Comparison of ENCODE assay signal across 11 cellular contexts in the genomic region with DNA sequence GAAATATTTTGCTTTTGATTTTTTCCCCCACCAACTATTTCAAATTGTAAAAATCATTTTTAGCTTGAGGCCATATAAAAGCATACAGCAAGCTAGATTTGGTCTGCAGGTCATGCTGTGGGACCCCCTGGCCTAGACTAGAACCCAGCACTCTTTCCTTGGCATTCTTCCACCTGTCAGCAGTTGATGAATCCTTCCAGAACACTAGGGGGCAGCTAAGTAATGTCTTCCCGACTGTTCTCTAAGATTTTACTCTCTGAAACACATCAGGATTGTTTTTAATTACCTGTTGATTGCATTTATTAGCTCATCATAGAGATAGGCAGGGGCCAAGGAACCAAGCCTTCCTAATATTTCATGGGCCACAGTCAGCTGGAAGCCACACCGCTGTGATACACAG.
DNase-seq lines count a peak whose midpoint lies in the region; ATAC-seq, FAIRE-seq and TF ChIP-seq lines count a peak whose summit lies in the region.
"Had no signal": no experiment of that assay in that cellular context is flagged by ENCODE, and none has a peak within 500 bp of the region (broad histone marks: within the 10 kb centered on the region; RNA-seq: fewer than 3 reads in every experiment).

No MANE protein-coding gene starts in this region.

- ATAC-seq in lower lobe of right lung (no peak), HG03521 (IDR thresholded peaks at IDR 0.05; ENCODE audit: unreplicated experiment) (no peak), GM18873 (IDR thresholded peaks at IDR 0.05; ENCODE audit: low FRiP score, unreplicated experiment) (no peak)
- ATAC-seq: activated CD8-positive, alpha-beta memory T cell treated with anti-CD3 and anti-CD28 coated beads, Interleukin-2, amount 10 ng/mL, durations not matched to agents 7 days and 5 days had no signal

- H3K9me3 ChIP-seq in adipocyte (ENCODE audit: control insufficient read depth, low read length) (peaks cover 7% of the 10 kb centered on the region), lower lobe of right lung (no peaks in the 10 kb centered on the region)
- H3K9me3 ChIP-seq: ovary had no signal

- TF ChIP-seq CTCF in D721Med (IDR thresholded peaks at IDR 0.05; ENCODE audit: insufficient read depth, missing control alignments) = peak; percentile 31
- TF ChIP-seq CTCF in lower lobe of right lung (IDR thresholded peaks at IDR 0.05) = peak; percentile 21

- H3K4me1 ChIP-seq in adipocyte (ENCODE audit: control insufficient read depth, insufficient read depth, low read length) = no peaks in the 10 kb centered on the region
- peaks cover 12% of the 10 kb centered on the region for H3K4me1 ChIP-seq in lower lobe of right lung

- H3K36me3 ChIP-seq in adipocyte (ENCODE audit: control insufficient read depth, insufficient read depth, low read length, severe bottlenecking) = no peaks in the 10 kb centered on the region
- H3K36me3 ChIP-seq in lower lobe of right lung = peaks cover 6% of the 10 kb centered on the region
- H3K36me3 ChIP-seq: ovary had no signal

- POLR2A ChIA-PET in HEK293T (lab: Yijun Ruan, JAX) = no interaction called here

- no peak for FAIRE-seq in D721Med (lab: Jason Lieb, UNC)

- no peak overlapping the region for H3K9ac ChIP-seq in adipocyte (ENCODE audit: low read length)

- no peak overlapping the region for H3K27ac ChIP-seq in lower lobe of right lung
- H3K27ac ChIP-seq: ovary had no signal

- intact Hi-C loops in lower lobe of right lung (cut with DNase I) = no loop called here
- intact Hi-C loops in head of caudate nucleus (cut with DNase I) = no loop called here

- DNase-seq in D721Med (ENCODE audit: insufficient read length, low spot score) (no peak), HEK293T (ENCODE audit: extremely low spot score) (peak; percentile 24), adipocyte (ENCODE audit: low read depth) (peak; percentile 47), lower lobe of right lung (no peak), head of caudate nucleus (no peak), NCI-H748 treated with DMSO at 0.1 percent for 48 hours (lab: John Stamatoyannopoulos, UW) (no peak)
- DNase-seq: activated CD8-positive, alpha-beta memory T cell treated with anti-CD3 and anti-CD28 coated beads, Interleukin-2, amount 10 ng/mL, durations not matched to agents 7 days and 5 days; ovary; SHP77 treated with DMSO at 0.1 percent for 48 hours had no signal

- no peak overlapping the region for H3K4me3 ChIP-seq in adipocyte (ENCODE audit: low read length)
- no peak overlapping the region for H3K4me3 ChIP-seq in lower lobe of right lung
- H3K4me3 ChIP-seq: ovary had no signal

- CTCF ChIA-PET in HEK293T (lab: Yijun Ruan, JAX) = interaction anchor here (0.5 to 1.3 kb wide), 4 partner anchors 9 to 145 kb away, joined by 3 to 5 read pairs (median 4); no protein-coding TSS in a partner anchor

- H3K27me3 ChIP-seq in adipocyte (replicated peaks; ENCODE audit: control insufficient read depth, insufficient read depth, low read length) (peaks cover 28% of the 10 kb centered on the region), lower lobe of right lung (ENCODE audit: low read depth) (peaks cover 4% of the 10 kb centered on the region)
- H3K27me3 ChIP-seq: ovary had no signal

TF ChIP-seq in HEK293T, 16 proteins besides CTCF, POLR2A, EP300 and RAD21:
- TF ChIP-seq CTBP1 (IDR thresholded peaks at IDR 0.05; ENCODE audit: borderline replicate concordance) = no peak
- no peak for TF ChIP-seq FOXK2 (IDR thresholded peaks at IDR 0.05)
- TF ChIP-seq, protein P1, sequence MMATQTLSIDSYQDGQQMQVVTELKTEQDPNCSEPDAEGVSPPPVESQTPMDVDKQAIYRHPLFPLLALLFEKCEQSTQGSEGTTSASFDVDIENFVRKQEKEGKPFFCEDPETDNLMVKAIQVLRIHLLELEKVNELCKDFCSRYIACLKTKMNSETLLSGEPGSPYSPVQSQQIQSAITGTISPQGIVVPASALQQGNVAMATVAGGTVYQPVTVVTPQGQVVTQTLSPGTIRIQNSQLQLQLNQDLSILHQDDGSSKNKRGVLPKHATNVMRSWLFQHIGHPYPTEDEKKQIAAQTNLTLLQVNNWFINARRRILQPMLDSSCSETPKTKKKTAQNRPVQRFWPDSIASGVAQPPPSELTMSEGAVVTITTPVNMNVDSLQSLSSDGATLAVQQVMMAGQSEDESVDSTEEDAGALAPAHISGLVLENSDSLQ (IDR thresholded peaks at IDR 0.05) = peak; percentile 44; the same call in 1 of the 2 replicates
- no peak for TF ChIP-seq LEF1 (IDR thresholded peaks at IDR 0.05; ENCODE audit: borderline replicate concordance)
- TF ChIP-seq HDGF (IDR thresholded peaks at IDR 0.05; ENCODE audit: borderline replicate concordance) = no peak

Comparison
In these comparisons a context has a peak if more than half of its experiments do, and no peak if none do; other contexts are left out.
1. DNase-seq: peak in HEK293T (single experiment) and adipocyte (single experiment); none in D721Med (single experiment), lower lobe of right lung (single experiment), head of caudate nucleus (0 of 42) and NCI-H748 treated with DMSO at 0.1 percent for 48 hours (single experiment).